1 cellular context compared by ENCODE assay signal in genomic region chr7:128405345-128406146, GRCh38.
TF ChIP-seq lines count a peak whose summit lies in the region.

No MANE protein-coding gene starts in this region.

TF ChIP-seq in HepG2, 621 proteins besides CTCF, POLR2A, EP300 and RAD21 (continued from another document and continues in another):
- TF ChIP-seq ZXDC (CRISPR knock-in tag; IDR thresholded peaks at IDR 0.05) (no peak), SIN3B (IDR thresholded peaks at IDR 0.05; ENCODE audit: low read length) (no peak), AKNA (CRISPR knock-in tag; IDR thresholded peaks at IDR 0.05; ENCODE audit: borderline replicate concordance) (no peak), YEATS4 (CRISPR knock-in tag; IDR thresholded peaks at IDR 0.05; ENCODE audit: borderline replicate concordance) (peak; percentile 82; the same call in 1 of the 2 replicates), ZC3H13 (CRISPR knock-in tag; IDR thresholded peaks at IDR 0.05) (peak; percentile 41; the same call in 1 of the 2 replicates), ZFP82 (CRISPR knock-in tag; IDR thresholded peaks at IDR 0.05; ENCODE audit: borderline replicate concordance) (no peak), ZNF687 (CRISPR knock-in tag; IDR thresholded peaks at IDR 0.05) (peak; percentile 90), ZIK1 (CRISPR knock-in tag; IDR thresholded peaks at IDR 0.05; ENCODE audit: borderline replicate concordance, low read depth) (0 out of 2 replicates have a peak, but pooled peaks have one; percentile 36), NR2F1 (CRISPR knock-in tag; IDR thresholded peaks at IDR 0.05) (no peak), KAT2B (IDR thresholded peaks at IDR 0.05; ENCODE audit: borderline replicate concordance, low read depth, low read length) (no peak), ASH2L (IDR thresholded peaks at IDR 0.05; ENCODE audit: insufficient read length, low read depth, low read length) (peak; percentile 23), CBX2 (IDR thresholded peaks at IDR 0.05; ENCODE audit: low read depth, low read length) (no peak), CBX2 (CRISPR knock-in tag; IDR thresholded peaks at IDR 0.05; ENCODE audit: low read depth) (no peak), HMG20B (CRISPR knock-in tag; conservative IDR thresholded peaks at IDR 0.05) (no peak), TSC22D2 (CRISPR knock-in tag; IDR thresholded peaks at IDR 0.05; ENCODE audit: borderline replicate concordance) (no peak), ZNF672 (CRISPR knock-in tag; IDR thresholded peaks at IDR 0.05) (no peak), PAF1 (CRISPR knock-in tag; IDR thresholded peaks at IDR 0.05) (no peak), HDAC1 (CRISPR knock-in tag; IDR thresholded peaks at IDR 0.05) (peak; percentile 27; the same call in 1 of the 2 replicates), SNAPC2 (CRISPR knock-in tag; IDR thresholded peaks at IDR 0.05) (no peak), ZNF878 (CRISPR knock-in tag; IDR thresholded peaks at IDR 0.05) (no peak), BCL3 (CRISPR knock-in tag; IDR thresholded peaks at IDR 0.05) (0 out of 2 replicates have a peak, but pooled peaks have one; percentile 24), GATA4 (IDR thresholded peaks at IDR 0.05; ENCODE audit: borderline replicate concordance, low read depth) (no peak), PTBP1 (IDR thresholded peaks at IDR 0.05; ENCODE audit: low read depth, low read length, poor library complexity, severe bottlenecking) (no peak), IRF2 (CRISPR knock-in tag; IDR thresholded peaks at IDR 0.05) (no peak), ISX (CRISPR knock-in tag; conservative IDR thresholded peaks at IDR 0.05) (no peak), RXRB (CRISPR knock-in tag; IDR thresholded peaks at IDR 0.05; ENCODE audit: borderline replicate concordance) (no peak), POLR2AphosphoS5 (IDR thresholded peaks at IDR 0.05; ENCODE audit: low read depth, low read length) (no peak), ZNF326 (CRISPR knock-in tag; IDR thresholded peaks at IDR 0.05; ENCODE audit: borderline replicate concordance) (no peak), SRSF1 (optimal IDR thresholded peaks at IDR 0.05; ENCODE audit: low read depth, low read length) (no peak), ZNF468 (CRISPR knock-in tag; IDR thresholded peaks at IDR 0.05) (0 out of 2 replicates have a peak, but pooled peaks have one; percentile 51), MATR3 (CRISPR knock-in tag; IDR thresholded peaks at IDR 0.05) (no peak), MAFF (IDR thresholded peaks at IDR 0.05; ENCODE audit: low read depth, low read length) (no peak), ZNF770 (CRISPR knock-in tag; IDR thresholded peaks at IDR 0.05) (0 out of 2 replicates have a peak, but pooled peaks have one; percentile 16), ZNF75D (CRISPR knock-in tag; IDR thresholded peaks at IDR 0.05; ENCODE audit: borderline replicate concordance) (no peak), MAFG (CRISPR knock-in tag; IDR thresholded peaks at IDR 0.05) (no peak), ZNF670 (CRISPR knock-in tag; IDR thresholded peaks at IDR 0.05; ENCODE audit: borderline replicate concordance) (no peak; the same call in 1 of the 2 replicates), IKZF5 (CRISPR knock-in tag; IDR thresholded peaks at IDR 0.05) (no peak), DPF2 (CRISPR knock-in tag; IDR thresholded peaks at IDR 0.05; ENCODE audit: borderline replicate concordance, low read depth) (no peak), ATF7 (IDR thresholded peaks at IDR 0.05) (no peak), ATF7 (CRISPR knock-in tag; IDR thresholded peaks at IDR 0.05) (no peak), ZBTB38 (CRISPR knock-in tag; IDR thresholded peaks at IDR 0.05) (0 out of 2 replicates have a peak, but pooled peaks have one; percentile 16), E2F5 (CRISPR knock-in tag; conservative IDR thresholded peaks at IDR 0.05) (no peak), ZNF879 (CRISPR knock-in tag; IDR thresholded peaks at IDR 0.05) (no peak)
